Comparison of ENCODE assay signal across 17 cellular contexts in genomic region chr9:34540826-34541225, GRCh38. TPM values are rescaled to one million over a fixed set of nuclear protein-coding genes. Genes with fewer than 3 reads are reported as not detected.
A peak's percentile ranks its signal among the peaks of the same experiment; 100 is the strongest.
DNase-seq lines count a peak whose midpoint lies in the region; ATAC-seq, FAIRE-seq and TF ChIP-seq lines count a peak whose summit lies in the region.
"Had no signal": no experiment of that assay in that cellular context is flagged by ENCODE, and none has a peak within 500 bp of the region (broad histone marks: within the 10 kb centered on the region; RNA-seq: fewer than 3 reads in every experiment).

No MANE protein-coding gene starts in this region.

- H3K4me3 ChIP-seq in astrocyte (ENCODE audit: insufficient read depth, low read depth, low read length) (no peak overlapping the region), aorta (ENCODE audit: low read length in 2 of 2) (no peak overlapping the region)
- H3K4me3 ChIP-seq: esophagus muscularis mucosa, prostate gland had no signal

- no peaks in the 10 kb centered on the region for H3K79me2 ChIP-seq in astrocyte (ENCODE audit: insufficient read depth, low read length)

- intact Hi-C loops in activated CD4-positive, alpha-beta T cell treated with anti-CD3 and anti-CD28 coated beads, Interleukin-2, amount 10 ng/mL, durations not matched to agents 24 days and 14 days (cut with micrococcal nuclease) = no loop called here
- intact Hi-C loops in aorta (cut with DNase I) = no loop called here

- no peak overlapping the region for H3K4me3 Mint-ChIP-seq in astrocyte (ENCODE audit: unreplicated experiment)
- no peak overlapping the region for H3K4me3 Mint-ChIP-seq in activated CD4-positive, alpha-beta T cell treated with anti-CD3 and anti-CD28 coated beads, Interleukin-2, amount 10 ng/mL, durations not matched to agents 24 days and 14 days
- H3K4me3 Mint-ChIP-seq: stimulated activated naive CD8-positive, alpha-beta T cell treated with anti-CD3 and anti-CD28 coated beads, Interleukin-15, Interleukin-2, amounts not matched to agents 100 ng/mL and 50 ng/mL, for 24 hours had no signal

- peaks cover 9% of the 10 kb centered on the region for H3K4me1 Mint-ChIP-seq in astrocyte (ENCODE audit: low read depth, unreplicated experiment)
- H3K4me1 Mint-ChIP-seq in activated CD4-positive, alpha-beta T cell treated with anti-CD3 and anti-CD28 coated beads, Interleukin-2, amount 10 ng/mL, durations not matched to agents 24 days and 14 days = no peaks in the 10 kb centered on the region

- H3K4me1 ChIP-seq in astrocyte (ENCODE audit: insufficient read depth, low read length) (no peaks in the 10 kb centered on the region), aorta (ENCODE audit: control insufficient read depth in 1 of 2, insufficient read depth in 2 of 2, low read length in 2 of 2) (no peaks in the 10 kb centered on the region)
- H3K4me1 ChIP-seq: esophagus muscularis mucosa had no signal

- WGBS in aorta, 2 donors = 65 to 68% methylated on average over 2 of the region's 2 CpGs

- H4K20me1 ChIP-seq in astrocyte (ENCODE audit: insufficient read depth, low read length) = no peaks in the 10 kb centered on the region

- H3K9me3 Mint-ChIP-seq in astrocyte (ENCODE audit: unreplicated experiment) = peaks cover 1% of the 10 kb centered on the region
- no peaks in the 10 kb centered on the region for H3K9me3 Mint-ChIP-seq in activated CD4-positive, alpha-beta T cell treated with anti-CD3 and anti-CD28 coated beads, Interleukin-2, amount 10 ng/mL, durations not matched to agents 24 days and 14 days
- H3K9me3 Mint-ChIP-seq: stimulated activated naive CD8-positive, alpha-beta T cell treated with anti-CD3 and anti-CD28 coated beads, Interleukin-15, Interleukin-2, amounts not matched to agents 100 ng/mL and 50 ng/mL, for 24 hours had no signal

- no peak overlapping the region for H2AFZ ChIP-seq in astrocyte (ENCODE audit: low read depth, low read length)

- peak; percentile 46 for DNase-seq in AG08396 (ENCODE audit: low spot score)
- DNase-seq in HPDE6-E6E7 (ENCODE audit: extremely low spot score) = peak; percentile 63
- DNase-seq in astrocyte (ENCODE audit: low read depth) = peak; percentile 35
- DNase-seq in hepatic stellate cell (ENCODE audit: low spot score) = peak; percentile 58
- no peak for DNase-seq in activated CD4-positive, alpha-beta T cell treated with anti-CD3 and anti-CD28 coated beads, Interleukin-2, amount 10 ng/mL, durations not matched to agents 24 days and 14 days
- no peak for DNase-seq in stimulated activated CD4-positive, alpha-beta T cell treated with anti-CD3 and anti-CD28 coated beads, Interleukin-2, amount 100 ng/mL, for 48 hours
- no peak for DNase-seq in aorta
- DNase-seq: activated naive CD4-positive, alpha-beta T cell treated with Interleukin-2 at 50 U/mL for 16 hours; kidney had no signal

- H3K4me2 ChIP-seq in astrocyte (ENCODE audit: low read length) = no peak overlapping the region

- H3K36me3 ChIP-seq in astrocyte (ENCODE audit: insufficient read depth, low read length) (no peaks in the 10 kb centered on the region), aorta (ENCODE audit: control insufficient read depth in 1 of 2, insufficient read depth in 2 of 2, low read length in 1 of 2) (no peaks in the 10 kb centered on the region)
- H3K36me3 ChIP-seq: esophagus muscularis mucosa, prostate gland had no signal

- peaks cover 10% of the 10 kb centered on the region for H3K27me3 ChIP-seq in astrocyte (ENCODE audit: insufficient read depth, low read length)
- H3K27me3 ChIP-seq in aorta (ENCODE audit: control insufficient read depth in 1 of 2, insufficient read depth in 2 of 2, low read length in 1 of 2) = no peaks in the 10 kb centered on the region

- ATAC-seq in HG03432 (IDR thresholded peaks at IDR 0.05; ENCODE audit: unreplicated experiment) = no peak
- ATAC-seq in aorta (ENCODE audit: low FRiP score) = no peak
- ATAC-seq: Panc1 had no signal

- no peak for TF ChIP-seq CTCF in astrocyte (IDR thresholded peaks at IDR 0.05; ENCODE audit: insufficient read depth, low read depth, low read length)

- H3K9ac ChIP-seq in astrocyte (ENCODE audit: low read length) = no peak overlapping the region

- no peak for FAIRE-seq in astrocyte (lab: Jason Lieb, UNC)
- FAIRE-seq: kidney had no signal

- H3K27ac Mint-ChIP-seq in astrocyte (ENCODE audit: unreplicated experiment) = no peak overlapping the region
- no peak overlapping the region for H3K27ac Mint-ChIP-seq in activated CD4-positive, alpha-beta T cell treated with anti-CD3 and anti-CD28 coated beads, Interleukin-2, amount 10 ng/mL, durations not matched to agents 24 days and 14 days
- H3K27ac Mint-ChIP-seq: stimulated activated naive CD8-positive, alpha-beta T cell treated with anti-CD3 and anti-CD28 coated beads, Interleukin-15, Interleukin-2, amounts not matched to agents 100 ng/mL and 50 ng/mL, for 24 hours had no signal

- H3K36me3 Mint-ChIP-seq in astrocyte (ENCODE audit: low read depth, unreplicated experiment) = peaks cover 2% of the 10 kb centered on the region
- H3K36me3 Mint-ChIP-seq in activated CD4-positive, alpha-beta T cell treated with anti-CD3 and anti-CD28 coated beads, Interleukin-2, amount 10 ng/mL, durations not matched to agents 24 days and 14 days (ENCODE audit: low read depth) = no peaks in the 10 kb centered on the region

- H3K27ac ChIP-seq in astrocyte (ENCODE audit: low read depth, low read length) (no peak overlapping the region), aorta (ENCODE audit: low read depth in 1 of 2, low read length in 2 of 2) (no peak overlapping the region)
- H3K27ac ChIP-seq: C4-2B, esophagus muscularis mucosa, HL-60, prostate gland had no signal

- peaks cover 22% of the 10 kb centered on the region for H3K27me3 Mint-ChIP-seq in astrocyte (ENCODE audit: low read depth, unreplicated experiment)
- peaks cover 12% of the 10 kb centered on the region for H3K27me3 Mint-ChIP-seq in activated CD4-positive, alpha-beta T cell treated with anti-CD3 and anti-CD28 coated beads, Interleukin-2, amount 10 ng/mL, durations not matched to agents 24 days and 14 days

- no peaks in the 10 kb centered on the region for H3K9me3 ChIP-seq in astrocyte (ENCODE audit: insufficient read depth, low read depth, low read length)
- peaks cover 1% of the 10 kb centered on the region for H3K9me3 ChIP-seq in aorta (ENCODE audit: control insufficient read depth, low read length)
- H3K9me3 ChIP-seq: esophagus muscularis mucosa, prostate gland had no signal

RNA-seq across cellular contexts. Expression of gene ENHO, which starts 18.0 kb away (rescaled TPM):
- total RNA-seq in astrocyte (0.55 and 1.1 TPM in 2 replicates), aorta (not detected)
- total RNA-seq in activated CD4-positive, alpha-beta T cell treated with anti-CD3 and anti-CD28 coated beads, Interleukin-2, amount 10 ng/mL, durations not matched to agents 24 days and 14 days = not detected in 2 replicates
- not detected for polyA plus RNA-seq in aorta
- total RNA-seq: NCI-H460 had no signal

RNA-seq across cellular contexts. Expression of gene CNTFR, which starts 48.7 kb away (rescaled TPM):
- total RNA-seq in astrocyte (6.6 and 7.4 TPM in 2 replicates), aorta (1 to 10 TPM; 4.2 to 9.9 TPM)
- not detected in 2 replicates for total RNA-seq in activated CD4-positive, alpha-beta T cell treated with anti-CD3 and anti-CD28 coated beads, Interleukin-2, amount 10 ng/mL, durations not matched to agents 24 days and 14 days
- polyA plus RNA-seq in aorta = 1 to 10 TPM in 1 of 2 donors, under 1 TPM in 1; 0.10 to 1.4 TPM
- total RNA-seq: NCI-H460 had no signal

Comparison
In these comparisons a context has a peak if more than half of its experiments do, and no peak if none do; other contexts are left out.
1. DNase-seq: peak in AG08396 (single experiment), HPDE6-E6E7 (single experiment), astrocyte (single experiment) and hepatic stellate cell (single experiment); none in activated CD4-positive, alpha-beta T cell treated with anti-CD3 and anti-CD28 coated beads, Interleukin-2, amount 10 ng/mL, durations not matched to agents 24 days and 14 days (single experiment), stimulated activated CD4-positive, alpha-beta T cell treated with anti-CD3 and anti-CD28 coated beads, Interleukin-2, amount 100 ng/mL, for 48 hours (0 of 2) and aorta (0 of 2).